In genomic region chr10:16440396-16441105, GRCh38 we compare ENCODE assay signal across 10 cellular contexts. TPM values are rescaled to one million over a fixed set of nuclear protein-coding genes. Genes with fewer than 3 reads are reported as not detected.
DNase-seq lines count a peak whose midpoint lies in the region; ATAC-seq lines count a peak whose summit lies in the region.
"Had no signal": no experiment of that assay in that cellular context is flagged by ENCODE, and none has a peak within 500 bp of the region (broad histone marks: within the 10 kb centered on the region; RNA-seq: fewer than 3 reads in every experiment).

No MANE protein-coding gene starts in this region.

- no peak for ATAC-seq in stimulated activated effector memory CD8-positive, alpha-beta T cell treated with anti-CD3 and anti-CD28 coated beads, Interleukin-12 subunit alpha, Interleukin-12 subunit beta, amount 100 ng/mL, for 72 hours
- no peak for ATAC-seq in Right ventricle myocardium superior (ENCODE audit: poor library complexity)

- peak overlapping the region; percentile 1 for H3K27ac Mint-ChIP-seq in stimulated activated effector memory CD8-positive, alpha-beta T cell treated with anti-CD3 and anti-CD28 coated beads, Interleukin-12 subunit alpha, Interleukin-12 subunit beta, amount 100 ng/mL, for 72 hours

- H3K4me1 Mint-ChIP-seq in stimulated activated effector memory CD8-positive, alpha-beta T cell treated with anti-CD3 and anti-CD28 coated beads, Interleukin-12 subunit alpha, Interleukin-12 subunit beta, amount 100 ng/mL, for 72 hours, result peaks cover 49% of the 10 kb centered on the region

- intact Hi-C loops in Right ventricle myocardium superior (cut with DNase I), result no loop called here

- peaks cover 65% of the 10 kb centered on the region for H3K36me3 Mint-ChIP-seq in stimulated activated effector memory CD8-positive, alpha-beta T cell treated with anti-CD3 and anti-CD28 coated beads, Interleukin-12 subunit alpha, Interleukin-12 subunit beta, amount 100 ng/mL, for 72 hours

- DNase-seq in activated CD4-positive, alpha-beta T cell treated with anti-CD3 and anti-CD28 coated beads for 4 hours, result peak; percentile 5 to 11
- no peak for DNase-seq in activated CD4-positive, alpha-beta T cell treated with anti-CD3 and anti-CD28 coated beads for 1 hour
- DNase-seq in SW480 (ENCODE audit: low spot score), result peak; percentile 78
- DNase-seq in glomerular visceral epithelial cell (ENCODE audit: extremely low spot score), result peak; percentile 65
- DNase-seq in stimulated activated effector memory CD8-positive, alpha-beta T cell treated with anti-CD3 and anti-CD28 coated beads, Interleukin-12 subunit alpha, Interleukin-12 subunit beta, amount 100 ng/mL, for 72 hours (ENCODE audit: low spot score in 2 of 2), result peak in 1 of 2 donors; percentile 55
- no peak for DNase-seq in Right ventricle myocardium superior
- no peak for DNase-seq in NOMO-1 treated with dmso at 0.1 percent for 144 hours (lab: John Stamatoyannopoulos, UW; ENCODE audit: unreplicated experiment)
- DNase-seq in SKM-1 treated with dmso at 0.1 percent for 144 hours (lab: John Stamatoyannopoulos, UW; ENCODE audit: unreplicated experiment), result no peak
- DNase-seq: C1 segment of cervical spinal cord, NCI-H1092 had no signal

- no peaks in the 10 kb centered on the region for H3K9me3 Mint-ChIP-seq in stimulated activated effector memory CD8-positive, alpha-beta T cell treated with anti-CD3 and anti-CD28 coated beads, Interleukin-12 subunit alpha, Interleukin-12 subunit beta, amount 100 ng/mL, for 72 hours

- H3K4me3 Mint-ChIP-seq in stimulated activated effector memory CD8-positive, alpha-beta T cell treated with anti-CD3 and anti-CD28 coated beads, Interleukin-12 subunit alpha, Interleukin-12 subunit beta, amount 100 ng/mL, for 72 hours, result peak overlapping the region; percentile 35

RNA-seq across cellular contexts. Expression of gene PTER, which starts 3.7 kb away (rescaled TPM):
- total RNA-seq in Right ventricle myocardium superior, result 22.3 TPM

Comparison
In these comparisons a context has a peak if more than half of its experiments do, and no peak if none do; other contexts are left out.
1. DNase-seq: peak in activated CD4-positive, alpha-beta T cell treated with anti-CD3 and anti-CD28 coated beads for 4 hours (2 of 2), SW480 (single experiment) and glomerular visceral epithelial cell (single experiment); none in activated CD4-positive, alpha-beta T cell treated with anti-CD3 and anti-CD28 coated beads for 1 hour (single experiment), Right ventricle myocardium superior (single experiment), NOMO-1 treated with dmso at 0.1 percent for 144 hours (single experiment) and SKM-1 treated with dmso at 0.1 percent for 144 hours (single experiment).